Comparison of ENCODE assay signal across 9 cellular contexts in genomic region chr11:75576445-75577049, GRCh38. TPM values are rescaled to one million over a fixed set of nuclear protein-coding genes. Genes with fewer than 3 reads are reported as not detected.
DNase-seq lines count a peak whose midpoint lies in the region; ATAC-seq and TF ChIP-seq lines count a peak whose summit lies in the region.
"Had no signal": no experiment of that assay in that cellular context is flagged by ENCODE, and none has a peak within 500 bp of the region (broad histone marks: within the 10 kb centered on the region; RNA-seq: fewer than 3 reads in every experiment).

No MANE protein-coding gene starts in this region.

- 13 to 21% methylated on average over 12 of the region's 12 CpGs for WGBS in upper lobe of left lung, 2 donors

- H4K20me1 ChIP-seq in GM23338 (replicated peaks; ENCODE audit: insufficient read depth): peaks cover 7% of the 10 kb centered on the region

- H3K4me3 ChIP-seq in GM23338 (no peak overlapping the region), SJSA1 (no peak overlapping the region), upper lobe of left lung (no peak overlapping the region)

- H3K9me2 ChIP-seq in GM23338 (ENCODE audit: insufficient read depth): no peaks in the 10 kb centered on the region

- in situ Hi-C loops in ACHN (cut with HindIII; ENCODE audit: low pct_ligation_motif_present, low pct_unique_long_range_greater_than_20kb, low sequenced_read_pairs): no loop called here

- peaks cover 22% of the 10 kb centered on the region for H3K27me3 Mint-ChIP-seq in GM23338 (ENCODE audit: insufficient read depth, low read depth, poor library complexity)
- H3K27me3 Mint-ChIP-seq in activated T-cell treated with anti-CD3 and anti-CD28 coated beads, Interleukin-2, amount 50 U/mL, for 72 hours (ENCODE audit: low read depth): peaks cover 2% of the 10 kb centered on the region

- H3K9me3 Mint-ChIP-seq in GM23338: no peaks in the 10 kb centered on the region; the same call in 2 of the 3 replicates
- no peaks in the 10 kb centered on the region for H3K9me3 Mint-ChIP-seq in activated T-cell treated with anti-CD3 and anti-CD28 coated beads, Interleukin-2, amount 50 U/mL, for 72 hours

- peaks cover 13% of the 10 kb centered on the region; the same call in 1 of the 2 replicates for H3K36me3 ChIP-seq in GM23338 (ENCODE audit: insufficient read depth)
- H3K36me3 ChIP-seq in SJSA1: peaks cover 22% of the 10 kb centered on the region
- peaks cover 11 to 31% (median 26%) of the 10 kb centered on the region in 4 donors for H3K36me3 ChIP-seq in upper lobe of left lung

- no peaks in the 10 kb centered on the region for H3K9me3 ChIP-seq in SJSA1 (replicated peaks)
- H3K9me3 ChIP-seq in upper lobe of left lung: no peaks in the 10 kb centered on the region

- no peak overlapping the region for H3K4me3 Mint-ChIP-seq in GM23338
- H3K4me3 Mint-ChIP-seq in activated T-cell treated with anti-CD3 and anti-CD28 coated beads, Interleukin-2, amount 50 U/mL, for 72 hours: no peak overlapping the region

- DNase-seq in ACHN: peak; percentile 47
- peak; percentile 75 for DNase-seq in GM23338 (ENCODE audit: low spot score)
- peak; percentile 39 to 56 for DNase-seq in SJSA1 (ENCODE audit: low read depth in 1 of 2, low spot score in 2 of 2)
- peak; percentile 56 for DNase-seq in left ventricle myocardium superior
- DNase-seq in upper lobe of left lung: peak; percentile 79 to 84
- DNase-seq in activated CD4-positive, alpha-beta T cell treated with anti-CD3 and anti-CD28 coated beads, Interleukin-2, amount 50 U/mL, for 48 hours: no peak
- DNase-seq in activated T-cell treated with anti-CD3 and anti-CD28 coated beads, Interleukin-2, amount 50 U/mL, for 72 hours: no peak
- no peak for DNase-seq in NCI-H2107 treated with DMSO at 0.1 percent for 48 hours (lab: John Stamatoyannopoulos, UW; ENCODE audit: unreplicated experiment)

- H3K4me1 Mint-ChIP-seq in GM23338: peaks cover 11% of the 10 kb centered on the region
- H3K4me1 Mint-ChIP-seq in activated T-cell treated with anti-CD3 and anti-CD28 coated beads, Interleukin-2, amount 50 U/mL, for 72 hours (ENCODE audit: low read depth): peaks cover 3% of the 10 kb centered on the region

- TF ChIP-seq CTCF in GM23338 (conservative IDR thresholded peaks at IDR 0.05; ENCODE audit: low read depth in 2 of 2) (no peak), upper lobe of left lung (IDR thresholded peaks at IDR 0.05) (no peak)

- peak overlapping the region; percentile 19; the same call in 1 of the 2 replicates for H3K27ac Mint-ChIP-seq in GM23338
- H3K27ac Mint-ChIP-seq in activated T-cell treated with anti-CD3 and anti-CD28 coated beads, Interleukin-2, amount 50 U/mL, for 72 hours: no peak overlapping the region

- H3K4me1 ChIP-seq in GM23338 (ENCODE audit: insufficient read depth) (peaks cover 6% of the 10 kb centered on the region; the same call in 1 of the 2 replicates), SJSA1 (replicated peaks) (peaks cover 9% of the 10 kb centered on the region), upper lobe of left lung (peaks cover 15 to 25% (median 18%) of the 10 kb centered on the region in 4 donors)

- H3F3A ChIP-seq in GM23338 (replicated peaks; ENCODE audit: low read depth): peaks cover 30% of the 10 kb centered on the region

- no peak for TF ChIP-seq POLR2A in upper lobe of left lung (IDR thresholded peaks at IDR 0.05)

- H3K36me3 Mint-ChIP-seq in GM23338 (ENCODE audit: low read depth): peaks cover 26% of the 10 kb centered on the region
- no peaks in the 10 kb centered on the region for H3K36me3 Mint-ChIP-seq in activated T-cell treated with anti-CD3 and anti-CD28 coated beads, Interleukin-2, amount 50 U/mL, for 72 hours (ENCODE audit: insufficient read depth in 2 of 2)

- peak; percentile 46 for ATAC-seq in GM23338
- ATAC-seq in left ventricle myocardium superior: peak; percentile 24
- ATAC-seq in upper lobe of left lung (ENCODE audit: low FRiP score in 2 of 2): peak; percentile 81 to 82
- ATAC-seq in activated T-cell treated with anti-CD3 and anti-CD28 coated beads, Interleukin-2, amount 50 U/mL, for 72 hours (replicated peaks in 1 of 2): no peak

- no peak overlapping the region for H2AFZ ChIP-seq in GM23338

- intact Hi-C loops in left ventricle myocardium superior (cut with micrococcal nuclease): no loop called here

- TF ChIP-seq EP300 in upper lobe of left lung (IDR thresholded peaks at IDR 0.05): no peak

- no peaks in the 10 kb centered on the region for H3K79me2 ChIP-seq in GM23338 (replicated peaks; ENCODE audit: insufficient read depth)

- H3K27ac ChIP-seq in GM23338 (ENCODE audit: low read depth) (peak overlapping the region; percentile 66; the same call in 1 of the 2 replicates), SJSA1 (peak overlapping the region; percentile 21; the same call in 1 of the 2 replicates), upper lobe of left lung (peak overlapping the region; percentile 61 to 72 (median 70))
- H3K27ac ChIP-seq: VCaP had no signal

- H3K4me2 ChIP-seq in GM23338: peak overlapping the region; percentile 62

- H3K27me3 ChIP-seq in GM23338 (ENCODE audit: insufficient read depth): no peaks in the 10 kb centered on the region
- no peaks in the 10 kb centered on the region for H3K27me3 ChIP-seq in SJSA1 (replicated peaks)
- no peaks in the 10 kb centered on the region for H3K27me3 ChIP-seq in upper lobe of left lung

TF ChIP-seq in GM23338, 12 proteins besides CTCF, POLR2A, EP300 and RAD21 (continues in another document):
- no peak for TF ChIP-seq ETS1 (IDR thresholded peaks at IDR 0.05)

RNA-seq across cellular contexts. Expression of gene SERPINH1, which starts 14.5 kb away (rescaled TPM):
- 1,217 and 1,375 TPM in 2 replicates for total RNA-seq in GM23338 (2014; rRNA removed; shearing (Covaris generic))
- 238 and 269 TPM in 2 replicates for polyA plus RNA-seq in GM23338 (2016; fragmentation: Nextera tagmentation; extraction: Ambion mirVana)
- total RNA-seq in SJSA1 (2014; rRNA removed; shearing (Covaris generic)): 638 and 816 TPM in 2 replicates
- total RNA-seq in left ventricle myocardium superior (58.5 TPM), upper lobe of left lung (100 to 1,000 TPM in 5 of 6 donors, 10 to 100 TPM in 1; 95.9 to 266 (median 145) TPM)
- total RNA-seq in activated T-cell treated with anti-CD3 and anti-CD28 coated beads, Interleukin-2, amount 50 U/mL, for 72 hours: 10 to 100 TPM; 17.3 to 20.4 TPM

RNA-seq across cellular contexts. Expression of gene GDPD5, which starts 50.8 kb away (rescaled TPM):
- 3.3 and 4.9 TPM in 2 replicates for total RNA-seq in GM23338 (2014; rRNA removed; shearing (Covaris generic))
- 1.6 and 1.7 TPM in 2 replicates for polyA plus RNA-seq in GM23338 (2016; fragmentation: Nextera tagmentation; extraction: Ambion mirVana)
- total RNA-seq in SJSA1 (2014; rRNA removed; shearing (Covaris generic)): 2.5 and 4.9 TPM in 2 replicates
- total RNA-seq in left ventricle myocardium superior (8.4 TPM), upper lobe of left lung (10 to 100 TPM in 4 of 6 donors, 1 to 10 TPM in 2; 5.7 to 34.6 (median 14.0) TPM)
- 10 to 100 TPM; 16.9 to 29.5 TPM for total RNA-seq in activated T-cell treated with anti-CD3 and anti-CD28 coated beads, Interleukin-2, amount 50 U/mL, for 72 hours

Comparison
In these comparisons a context has a peak if more than half of its experiments do, and no peak if none do; other contexts are left out.
1. DNase-seq: peak in ACHN (single experiment), GM23338 (single experiment), SJSA1 (2 of 2), left ventricle myocardium superior (single experiment) and upper lobe of left lung (2 of 2); none in activated CD4-positive, alpha-beta T cell treated with anti-CD3 and anti-CD28 coated beads, Interleukin-2, amount 50 U/mL, for 48 hours (0 of 2), activated T-cell treated with anti-CD3 and anti-CD28 coated beads, Interleukin-2, amount 50 U/mL, for 72 hours (0 of 2) and NCI-H2107 treated with DMSO at 0.1 percent for 48 hours (single experiment).
2. ATAC-seq: peak in GM23338 (single experiment), left ventricle myocardium superior (single experiment) and upper lobe of left lung (2 of 2); none in activated T-cell treated with anti-CD3 and anti-CD28 coated beads, Interleukin-2, amount 50 U/mL, for 72 hours (0 of 2).
3. Peak in every context shown above with its lines, with median percentiles within 50 percentile points of each other: H3K27ac ChIP-seq.